ENCODE assay signal across 8 cellular contexts in the genomic region with DNA sequence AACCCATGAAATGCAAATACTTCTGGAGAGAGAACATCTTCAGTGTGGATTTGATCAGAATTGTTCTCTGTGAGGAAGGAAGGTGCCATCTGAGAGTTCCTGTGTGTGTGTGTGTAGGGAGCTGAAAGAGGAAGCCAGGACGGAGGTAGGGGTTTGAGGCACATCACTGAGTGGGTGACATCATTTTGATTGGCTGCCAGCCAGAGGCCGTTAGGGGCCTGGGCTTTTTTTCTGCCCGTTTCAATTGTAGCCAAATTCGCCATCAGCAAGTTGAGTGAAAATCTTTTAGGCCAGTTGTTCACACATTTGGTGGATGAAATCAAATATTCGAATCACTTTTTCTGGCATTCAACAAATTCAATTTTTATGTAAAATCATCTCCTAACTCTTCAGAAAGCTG. TPM values are rescaled to one million over a fixed set of nuclear protein-coding genes. Genes with fewer than 3 reads are reported as not detected.
A peak's percentile ranks its signal among the peaks of the same experiment; 100 is the strongest.
DNase-seq lines count a peak whose midpoint lies in the region; TF ChIP-seq lines count a peak whose summit lies in the region.

No MANE protein-coding gene starts in this region.

- TF ChIP-seq CTCF in GM20000 (IDR thresholded peaks at IDR 0.05; ENCODE audit: extremely low read depth, missing control alignments) (no peak), transverse colon (IDR thresholded peaks at IDR 0.05) (no peak), stomach (IDR thresholded peaks at IDR 0.05) (no peak)

- H3K27me3 ChIP-seq in BLaER1 (no peaks in the 10 kb centered on the region), HUES48 (ENCODE audit: control insufficient read depth, insufficient read depth, low read length) (no peaks in the 10 kb centered on the region), transverse colon (no peaks in the 10 kb centered on the region), stomach (peaks cover 0 to 8% (median 0%) of the 10 kb centered on the region in 3 donors)

- intact Hi-C loops in transverse colon (cut with DNase I; ENCODE audit: low total_unique reads) (no loop called here), stomach (cut with DNase I; ENCODE audit: low total_unique reads) (no loop called here)

- no peaks in the 10 kb centered on the region for H4K20me1 ChIP-seq in BLaER1

- H3K9ac ChIP-seq in BLaER1: no peak overlapping the region
- H3K9ac ChIP-seq in HUES48 (ENCODE audit: low read depth, low read length): peak overlapping the region; percentile 33; the same call in 1 of the 2 replicates

- H3K36me3 ChIP-seq in BLaER1: no peaks in the 10 kb centered on the region
- H3K36me3 ChIP-seq in HUES48 (ENCODE audit: control insufficient read depth, insufficient read depth, low read length): no peaks in the 10 kb centered on the region
- no peaks in the 10 kb centered on the region for H3K36me3 ChIP-seq in transverse colon
- no peaks in the 10 kb centered on the region for H3K36me3 ChIP-seq in stomach

- H3K4me1 ChIP-seq in BLaER1: peaks cover 29% of the 10 kb centered on the region
- peaks cover 30% of the 10 kb centered on the region for H3K4me1 ChIP-seq in HUES48 (ENCODE audit: control insufficient read depth, insufficient read depth, low read length)
- no peaks in the 10 kb centered on the region for H3K4me1 ChIP-seq in transverse colon
- H3K4me1 ChIP-seq in stomach: no peaks in the 10 kb centered on the region

- no peak overlapping the region for H3K4me3 ChIP-seq in BLaER1
- peak overlapping the region; percentile 28; the same call in 1 of the 2 replicates for H3K4me3 ChIP-seq in HUES48 (ENCODE audit: low read depth, low read length)
- H3K4me3 ChIP-seq in transverse colon: no peak overlapping the region
- no peak overlapping the region for H3K4me3 ChIP-seq in stomach

- TF ChIP-seq POLR2A in transverse colon (IDR thresholded peaks at IDR 0.05) (no peak), stomach (IDR thresholded peaks at IDR 0.05) (no peak)

- H3K4me2 ChIP-seq in BLaER1: peak overlapping the region; percentile 73

- H3K9me3 ChIP-seq in BLaER1 (peaks cover 23% of the 10 kb centered on the region), HUES48 (ENCODE audit: control insufficient read depth, insufficient read depth, low read length) (no peaks in the 10 kb centered on the region), transverse colon (peaks cover 0 to 6% of the 10 kb centered on the region in 2 donors), stomach (peaks cover 0 to 16% (median 11%) of the 10 kb centered on the region in 4 donors)

- in situ Hi-C loops in transverse colon (cut with MboI; ENCODE audit: low pct_ligation_motif_present in 1 of 4, low pct_unique_long_range_greater_than_20kb in 1 of 4, low sequenced_read_pairs in 3 of 4): no loop called here

- peak; percentile 41 for DNase-seq in GM20000 (ENCODE audit: low spot score)
- peak; percentile 83 for DNase-seq in NOMO-1 treated with DMSO at 0.1 percent for 48 hours (lab: John Stamatoyannopoulos, UW; ENCODE audit: unreplicated experiment)
- peak; percentile 35 for DNase-seq in left kidney (ENCODE audit: low read depth, low spot score)
- DNase-seq in transverse colon: no peak
- DNase-seq in activated CD8-positive, alpha-beta memory T cell treated with anti-CD3 and anti-CD28 coated beads, Interleukin-2, amount 50 U/mL, for 48 hours: no peak
- DNase-seq in stomach: no peak

- H3K27ac ChIP-seq in BLaER1: peak overlapping the region; percentile 61
- peak overlapping the region; percentile 87 for H3K27ac ChIP-seq in HUES48 (ENCODE audit: low read depth, low read length)
- no peak overlapping the region for H3K27ac ChIP-seq in transverse colon
- H3K27ac ChIP-seq in stomach: no peak overlapping the region

- TF ChIP-seq EP300 in transverse colon (IDR thresholded peaks at IDR 0.05; ENCODE audit: low read depth): no peak
- no peak for TF ChIP-seq EP300 in stomach (IDR thresholded peaks at IDR 0.05)

- 20 to 25% methylated on average over 5 of the region's 5 CpGs for WGBS in transverse colon (ENCODE audit: low coverage in 1 of 2), 2 donors
- 15 to 19% (median 17%) methylated on average over 5 of the region's 5 CpGs for WGBS in stomach, 5 donors

RNA-seq across cellular contexts. Expression of a gene that starts 48.9 kb away (rescaled TPM):
- total RNA-seq in transverse colon: 10 to 100 TPM in 3 of 4 donors, 1 to 10 TPM in 1; 8.2 to 33.5 (median 23.7) TPM
- 10 to 100 TPM; 11.0 to 63.5 (median 41.9) TPM for total RNA-seq in stomach
- 10 to 100 TPM; 18.1 to 20.2 (median 18.6) TPM for polyA plus RNA-seq in stomach

Comparison
In these comparisons a context has a peak if more than half of its experiments do, and no peak if none do; other contexts are left out.
1. H3K27ac ChIP-seq: peak in BLaER1 (single experiment) and HUES48 (single experiment); none in transverse colon (0 of 4) and stomach (0 of 5).
2. DNase-seq: peak in GM20000 (single experiment), NOMO-1 treated with DMSO at 0.1 percent for 48 hours (single experiment) and left kidney (single experiment); none in transverse colon (single experiment), activated CD8-positive, alpha-beta memory T cell treated with anti-CD3 and anti-CD28 coated beads, Interleukin-2, amount 50 U/mL, for 48 hours (single experiment) and stomach (single experiment).